Comparison of ENCODE assay signal across 8 cellular contexts in the genomic region with DNA sequence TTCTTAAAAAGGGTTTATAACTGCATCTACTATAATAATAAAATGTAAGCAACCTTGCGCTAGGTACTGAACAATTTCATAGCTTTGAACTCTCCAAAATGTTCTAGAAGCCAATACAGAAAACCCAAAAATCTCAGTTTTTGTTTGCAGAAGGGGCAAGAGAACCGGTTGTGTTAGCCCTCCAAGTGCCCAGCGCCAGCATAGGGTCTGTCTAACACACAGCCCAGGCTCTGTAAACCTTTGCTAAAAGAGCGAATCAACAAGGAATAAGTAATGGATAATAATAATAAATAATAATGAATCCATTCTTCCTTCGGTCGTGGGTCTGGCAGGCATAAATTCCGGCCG. TPM values are rescaled to one million over a fixed set of nuclear protein-coding genes. Genes with fewer than 3 reads are reported as not detected.
DNase-seq lines count a peak whose midpoint lies in the region; ATAC-seq and TF ChIP-seq lines count a peak whose summit lies in the region.

No MANE protein-coding gene starts in this region.

- H3K27ac ChIP-seq in DND-41 (ENCODE audit: low read length): no peak overlapping the region
- H3K27ac ChIP-seq in ascending aorta: no peak overlapping the region
- H3K27ac ChIP-seq in Karpas-422 (ENCODE audit: low read length): no peak overlapping the region

- H3K9me3 ChIP-seq in DND-41 (ENCODE audit: insufficient read depth, low read length, severe bottlenecking) (no peaks in the 10 kb centered on the region), ascending aorta (no peaks in the 10 kb centered on the region), Karpas-422 (ENCODE audit: low read length) (no peaks in the 10 kb centered on the region)

- H3K4me1 Mint-ChIP-seq in nephron progenitor cell: peaks cover 36% of the 10 kb centered on the region

- DNase-seq in DND-41: no peak
- no peak for DNase-seq in ascending aorta (ENCODE audit: low spot score in 2 of 2)
- DNase-seq in nephron progenitor cell: no peak
- no peak for DNase-seq in NCI-H1417 treated with DMSO at 0.1 percent for 48 hours (lab: John Stamatoyannopoulos, UW)
- DNase-seq in NCI-H1092 treated with DMSO at 0.1 percent for 48 hours (lab: John Stamatoyannopoulos, UW): no peak
- no peak for DNase-seq in Karpas-422

- peaks cover 25% of the 10 kb centered on the region for H3K36me3 Mint-ChIP-seq in nephron progenitor cell (ENCODE audit: low read depth)

- H3K4me2 ChIP-seq in DND-41 (ENCODE audit: insufficient read depth, low read length): peak overlapping the region; percentile 84; the same call in 1 of the 2 replicates
- H3K4me2 ChIP-seq in Karpas-422 (ENCODE audit: low read depth, low read length, poor library complexity, severe bottlenecking): no peak overlapping the region

- H3K4me3 Mint-ChIP-seq in nephron progenitor cell: peak overlapping the region; percentile 67

- H3K9ac ChIP-seq in DND-41 (ENCODE audit: low read depth, low read length): no peak overlapping the region
- no peak overlapping the region for H3K9ac ChIP-seq in Karpas-422 (ENCODE audit: low read length)

- TF ChIP-seq CTCF in DND-41 (IDR thresholded peaks at IDR 0.05; ENCODE audit: borderline replicate concordance, extremely low read depth, low read length, poor library complexity, severe bottlenecking) (no peak), ascending aorta (IDR thresholded peaks at IDR 0.05) (no peak), nephron progenitor cell (IDR thresholded peaks at IDR 0.05) (no peak)

- H3K9me3 Mint-ChIP-seq in nephron progenitor cell: no peaks in the 10 kb centered on the region

- H2AFZ ChIP-seq in DND-41 (ENCODE audit: low read depth, low read length) (peak overlapping the region; percentile 82), Karpas-422 (ENCODE audit: low read length) (no peak overlapping the region)

- ATAC-seq in DND-41 (ENCODE audit: insufficient read depth, low read depth): peak; percentile 41
- peak; percentile 10 for ATAC-seq in HG02885 (IDR thresholded peaks at IDR 0.05; ENCODE audit: poor library complexity, unreplicated experiment)
- no peak for ATAC-seq in HG02588 (IDR thresholded peaks at IDR 0.05; ENCODE audit: unreplicated experiment)

- no peaks in the 10 kb centered on the region for H3K27me3 ChIP-seq in DND-41 (ENCODE audit: insufficient read depth, low read length, poor library complexity)
- H3K27me3 ChIP-seq in ascending aorta: no peaks in the 10 kb centered on the region
- no peaks in the 10 kb centered on the region for H3K27me3 ChIP-seq in Karpas-422 (ENCODE audit: low read length)

- H3K27ac Mint-ChIP-seq in nephron progenitor cell: no peak overlapping the region

- H4K20me1 ChIP-seq in DND-41 (ENCODE audit: insufficient read depth, low read length) (peaks cover 5% of the 10 kb centered on the region; the same call in 1 of the 2 replicates), Karpas-422 (ENCODE audit: insufficient read depth, low read depth, low read length) (no peaks in the 10 kb centered on the region)

- intact Hi-C loops in ascending aorta (cut with DNase I): loop anchor here (5.0 kb wide), 1 partner anchor 47 kb away; no protein-coding TSS in a partner anchor

- H3K27me3 Mint-ChIP-seq in nephron progenitor cell (ENCODE audit: low read depth, poor library complexity): no peaks in the 10 kb centered on the region

- peaks cover 38% of the 10 kb centered on the region for H3K4me1 ChIP-seq in DND-41 (ENCODE audit: insufficient read depth, low read length)
- H3K4me1 ChIP-seq in ascending aorta: no peaks in the 10 kb centered on the region
- peaks cover 9% of the 10 kb centered on the region for H3K4me1 ChIP-seq in Karpas-422 (ENCODE audit: low read length)

- H3K4me3 ChIP-seq in DND-41 (ENCODE audit: low read depth in 1 of 2, low read length in 2 of 2) (peak overlapping the region; percentile 89 to 96; a peak in 3 of 4 replicates), ascending aorta (peak overlapping the region; percentile 73 to 80), Karpas-422 (ENCODE audit: low read length) (no peak overlapping the region)

- H3K79me2 ChIP-seq in DND-41 (ENCODE audit: insufficient read depth, low read length) (peaks cover 38% of the 10 kb centered on the region), Karpas-422 (ENCODE audit: low read length) (peaks cover 18% of the 10 kb centered on the region)

- no peaks in the 10 kb centered on the region for H3K9me2 ChIP-seq in Karpas-422 (replicated peaks; ENCODE audit: insufficient read depth, low read length)

- H3K36me3 ChIP-seq in DND-41 (ENCODE audit: insufficient read depth, low read length) (peaks cover 37% of the 10 kb centered on the region), ascending aorta (no peaks in the 10 kb centered on the region), Karpas-422 (ENCODE audit: insufficient read depth, low read length) (peaks cover 4% of the 10 kb centered on the region; the same call in 1 of the 2 replicates)

RNA-seq across cellular contexts. Expression of gene CHAF1B, which starts 0.3 kb away (rescaled TPM):
- total RNA-seq in ascending aorta: 0.43 TPM
- 2.3 and 5.6 TPM in 2 replicates for total RNA-seq in Karpas-422 (2014; rRNA removed; shearing (Covaris generic); ENCODE audit: low replicate concordance)
